14 cellular contexts compared by ENCODE assay signal in the genomic region with DNA sequence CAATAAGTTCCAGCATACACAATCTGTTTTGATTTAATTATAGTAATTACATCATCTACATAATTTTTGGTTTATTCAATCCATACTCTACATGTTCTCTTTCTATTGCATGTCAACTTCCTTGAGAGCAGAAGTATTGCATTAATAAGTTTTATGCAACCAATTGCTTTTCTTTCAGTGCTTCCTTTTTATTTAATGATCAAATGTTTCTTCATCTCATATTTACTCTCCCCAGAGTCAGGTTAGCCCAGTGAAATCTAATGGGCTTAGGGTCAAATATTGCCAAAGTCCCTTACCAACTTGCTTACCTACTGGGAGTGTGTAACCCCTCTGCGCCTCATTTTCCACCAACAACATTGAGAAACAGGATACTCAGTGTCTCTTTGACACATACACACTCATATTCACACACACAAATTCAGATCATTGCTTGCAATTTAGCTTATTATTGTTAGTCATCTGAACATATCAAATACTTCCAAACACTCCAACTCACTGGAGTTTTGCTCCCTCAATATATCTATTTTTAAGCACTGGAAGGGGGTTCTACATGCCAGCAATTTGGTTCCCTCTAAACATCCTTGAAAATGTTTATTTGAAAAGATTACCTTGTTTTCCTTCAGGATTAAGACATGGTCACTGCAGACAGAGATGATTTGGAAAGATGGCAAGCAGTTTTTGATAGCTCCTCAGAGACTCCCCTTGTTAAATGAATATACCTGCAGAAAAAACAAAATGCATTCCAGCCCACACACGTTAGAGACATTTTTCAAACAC.
DNase-seq lines count a peak whose midpoint lies in the region; ATAC-seq and TF ChIP-seq lines count a peak whose summit lies in the region.
"Had no signal": no experiment of that assay in that cellular context is flagged by ENCODE, and none has a peak within 500 bp of the region (broad histone marks: within the 10 kb centered on the region; RNA-seq: fewer than 3 reads in every experiment).

No MANE protein-coding gene starts in this region.

- TF ChIP-seq CTCF in VCaP (conservative IDR thresholded peaks at IDR 0.05), result no peak
- no peak for TF ChIP-seq CTCF in left lung (IDR thresholded peaks at IDR 0.05)

- H3K4me1 ChIP-seq in GM23248 (ENCODE audit: insufficient read depth) (peaks cover 29% of the 10 kb centered on the region), left lung (peaks cover 0 to 21% of the 10 kb centered on the region in 2 donors), subcutaneous abdominal adipose tissue (ENCODE audit: control insufficient read depth in 5 of 5, insufficient read depth in 5 of 5, low read length in 5 of 5) (peaks cover 0 to 33% (median 18%) of the 10 kb centered on the region in 5 donors)

- H3K27me3 Mint-ChIP-seq in activated naive CD4-positive, alpha-beta T cell treated with anti-CD3 and anti-CD28 coated beads for 36 hours (ENCODE audit: low read depth), result no peaks in the 10 kb centered on the region
- H3K27me3 Mint-ChIP-seq: activated CD4-positive, alpha-beta T cell treated with anti-CD3 and anti-CD28 coated beads, Interleukin-2, amount 10 ng/mL, durations not matched to agents 7 days and 5 days; T-helper 17 cell had no signal

- H3K4me3 Mint-ChIP-seq in activated naive CD4-positive, alpha-beta T cell treated with anti-CD3 and anti-CD28 coated beads for 36 hours, result no peak overlapping the region
- H3K4me3 Mint-ChIP-seq: activated CD4-positive, alpha-beta T cell treated with anti-CD3 and anti-CD28 coated beads, Interleukin-2, amount 10 ng/mL, durations not matched to agents 7 days and 5 days; activated T-helper 1 cell treated with anti-CD3 and anti-CD28 coated beads, Interleukin-12 subunit alpha, Interleukin-12 subunit beta, Interleukin-2, Interleukin-4 antibody, amounts not matched to agents 30 ng/mL and 10 ng/mL and 1 ng/mL, durations not matched to agents 14 hours and 24 hours and 36 hours; stimulated activated naive B cell treated with anti-CD40 and anti-IgM and Interleukin-4, amounts not matched to agents 10 μg/mL and 1 μg/mL and 100 μg/mL, for 72 hours; T-helper 17 cell had no signal

- H4K20me1 ChIP-seq in GM23248 (ENCODE audit: insufficient read depth), result no peaks in the 10 kb centered on the region

- CTCF ChIA-PET in activated naive CD4-positive, alpha-beta T cell treated with anti-CD3 and anti-CD28 coated beads for 36 hours (lab: Charles Lee), result no interaction called here

- no peaks in the 10 kb centered on the region for H3K9me2 ChIP-seq in GM23248 (ENCODE audit: insufficient read depth)

- in situ Hi-C loops in GM23248 (cut with MboI), result no loop called here

- H3K9me3 ChIP-seq in GM23248 (ENCODE audit: low read depth) (no peaks in the 10 kb centered on the region), left lung (no peaks in the 10 kb centered on the region), subcutaneous abdominal adipose tissue (ENCODE audit: control insufficient read depth in 5 of 5, low read length in 5 of 5) (no peaks in the 10 kb centered on the region)

- ATAC-seq in left lung, result peak; percentile 16
- ATAC-seq: stimulated activated naive B cell treated with anti-CD40 and anti-IgM and Interleukin-4, amounts not matched to agents 10 μg/mL and 1 μg/mL and 100 μg/mL, for 72 hours; T-helper 17 cell had no signal

- H3K27ac Mint-ChIP-seq in activated naive CD4-positive, alpha-beta T cell treated with anti-CD3 and anti-CD28 coated beads for 36 hours, result no peak overlapping the region
- H3K27ac Mint-ChIP-seq: activated CD4-positive, alpha-beta T cell treated with anti-CD3 and anti-CD28 coated beads, Interleukin-2, amount 10 ng/mL, durations not matched to agents 7 days and 5 days; activated T-helper 1 cell treated with anti-CD3 and anti-CD28 coated beads, Interleukin-12 subunit alpha, Interleukin-12 subunit beta, Interleukin-2, Interleukin-4 antibody, amounts not matched to agents 30 ng/mL and 10 ng/mL and 1 ng/mL, durations not matched to agents 14 hours and 24 hours and 36 hours; stimulated activated naive B cell treated with anti-CD40 and anti-IgM and Interleukin-4, amounts not matched to agents 10 μg/mL and 1 μg/mL and 100 μg/mL, for 72 hours; T-helper 17 cell had no signal

- no peaks in the 10 kb centered on the region for H3K36me3 Mint-ChIP-seq in activated naive CD4-positive, alpha-beta T cell treated with anti-CD3 and anti-CD28 coated beads for 36 hours (ENCODE audit: low read depth)
- H3K36me3 Mint-ChIP-seq: stimulated activated naive B cell treated with anti-CD40 and anti-IgM and Interleukin-4, amounts not matched to agents 10 μg/mL and 1 μg/mL and 100 μg/mL, for 72 hours had no signal

- H3K9ac ChIP-seq in GM23248 (peak overlapping the region; percentile 13; the same call in 1 of the 2 replicates), subcutaneous abdominal adipose tissue (ENCODE audit: low read length in 5 of 5) (no peak overlapping the region)

- peak; percentile 36 for DNase-seq in GM23248
- DNase-seq in left lung, result no peak
- no peak for DNase-seq in D341Med (ENCODE audit: low spot score)
- no peak for DNase-seq in activated naive CD4-positive, alpha-beta T cell treated with anti-CD3 and anti-CD28 coated beads for 36 hours
- no peak for DNase-seq in NCI-H524 (lab: John Stamatoyannopoulos, UW)
- DNase-seq: activated CD4-positive, alpha-beta T cell treated with anti-CD3 and anti-CD28 coated beads, Interleukin-2, amount 10 ng/mL, durations not matched to agents 7 days and 5 days; effector CD8-positive, alpha-beta T cell; NCI-H1048; stimulated activated CD4-positive, alpha-beta T cell treated with anti-CD3 and anti-CD28 coated beads, Interleukin-4, amount 100 ng/mL, for 4 hours; stimulated activated naive B cell treated with anti-CD40 and anti-IgM and Interleukin-4, amounts not matched to agents 10 μg/mL and 1 μg/mL and 100 μg/mL, for 72 hours; T-helper 17 cell had no signal

- H3K79me2 ChIP-seq in GM23248 (ENCODE audit: insufficient read depth), result no peaks in the 10 kb centered on the region

- 14% methylated on average over 2 of the region's 2 CpGs for WGBS in GM23248 (ENCODE audit: low coverage in 1 of 2, low lambda C conversion rate in 2 of 2, missing lambda C conversion rate in 2 of 2), 2 experiments

- peaks cover 16% of the 10 kb centered on the region for H3F3A ChIP-seq in GM23248 (ENCODE audit: insufficient read depth)

- peak overlapping the region; percentile 54 for H3K4me2 ChIP-seq in GM23248 (ENCODE audit: unreplicated experiment)

- H3K36me3 ChIP-seq in GM23248 (ENCODE audit: low read depth), result no peaks in the 10 kb centered on the region
- no peaks in the 10 kb centered on the region for H3K36me3 ChIP-seq in left lung
- H3K36me3 ChIP-seq in subcutaneous abdominal adipose tissue (ENCODE audit: control insufficient read depth in 5 of 5, insufficient read depth in 5 of 5, low read length in 5 of 5), result no peaks in the 10 kb centered on the region

- no peaks in the 10 kb centered on the region for H3K4me1 Mint-ChIP-seq in activated naive CD4-positive, alpha-beta T cell treated with anti-CD3 and anti-CD28 coated beads for 36 hours (ENCODE audit: low read depth)
- H3K4me1 Mint-ChIP-seq: activated CD4-positive, alpha-beta T cell treated with anti-CD3 and anti-CD28 coated beads, Interleukin-2, amount 10 ng/mL, durations not matched to agents 7 days and 5 days; stimulated activated naive B cell treated with anti-CD40 and anti-IgM and Interleukin-4, amounts not matched to agents 10 μg/mL and 1 μg/mL and 100 μg/mL, for 72 hours; T-helper 17 cell had no signal

- H3K27me3 ChIP-seq in GM23248 (replicated peaks; ENCODE audit: insufficient read depth) (no peaks in the 10 kb centered on the region), left lung (no peaks in the 10 kb centered on the region), subcutaneous abdominal adipose tissue (ENCODE audit: control insufficient read depth in 5 of 5, insufficient read depth in 4 of 5, low read length in 5 of 5) (no peaks in the 10 kb centered on the region)

- intact Hi-C loops in left lung (cut with DNase I), result no loop called here
- intact Hi-C loops in activated naive CD4-positive, alpha-beta T cell treated with anti-CD3 and anti-CD28 coated beads for 36 hours (cut with micrococcal nuclease), result no loop called here

- H3K9me3 Mint-ChIP-seq in activated naive CD4-positive, alpha-beta T cell treated with anti-CD3 and anti-CD28 coated beads for 36 hours, result no peaks in the 10 kb centered on the region
- H3K9me3 Mint-ChIP-seq: activated CD4-positive, alpha-beta T cell treated with anti-CD3 and anti-CD28 coated beads, Interleukin-2, amount 10 ng/mL, durations not matched to agents 7 days and 5 days; activated T-helper 1 cell treated with anti-CD3 and anti-CD28 coated beads, Interleukin-12 subunit alpha, Interleukin-12 subunit beta, Interleukin-2, Interleukin-4 antibody, amounts not matched to agents 30 ng/mL and 10 ng/mL and 1 ng/mL, durations not matched to agents 14 hours and 24 hours and 36 hours; stimulated activated naive B cell treated with anti-CD40 and anti-IgM and Interleukin-4, amounts not matched to agents 10 μg/mL and 1 μg/mL and 100 μg/mL, for 72 hours had no signal

- H2AFZ ChIP-seq in GM23248, result no peak overlapping the region

- H3K27ac ChIP-seq in GM23248, result peak overlapping the region; percentile 57
- peak overlapping the region; percentile 74 for H3K27ac ChIP-seq in VCaP
- H3K27ac ChIP-seq in left lung, result peak overlapping the region in 1 of 2 donors; percentile 39
- peak overlapping the region; percentile 89 for H3K27ac ChIP-seq in subcutaneous abdominal adipose tissue (ENCODE audit: low read depth, low read length)

- H3K4me3 ChIP-seq in GM23248 (peak overlapping the region; percentile 10; the same call in 1 of the 2 replicates), left lung (no peak overlapping the region), subcutaneous abdominal adipose tissue (ENCODE audit: low read depth in 1 of 5, low read length in 5 of 5) (no peak overlapping the region)
